Comparison of ENCODE assay signal across 1 cellular context in genomic region chr5:60672693-60673264, GRCh38.
TF ChIP-seq lines count a peak whose summit lies in the region.

No MANE protein-coding gene starts in this region.

TF ChIP-seq in HepG2, 621 proteins besides CTCF, POLR2A, EP300 and RAD21 (continued from another document and continues in another):
- peak; percentile 99 for TF ChIP-seq ZNF609 (CRISPR knock-in tag; IDR thresholded peaks at IDR 0.05; ENCODE audit: borderline replicate concordance)
- TF ChIP-seq ZNF543 (CRISPR knock-in tag; IDR thresholded peaks at IDR 0.05): no peak
- TF ChIP-seq ZUFSP (CRISPR knock-in tag; IDR thresholded peaks at IDR 0.05; ENCODE audit: borderline replicate concordance): no peak
- peak; percentile 69 for TF ChIP-seq ZNF639 (CRISPR knock-in tag; conservative IDR thresholded peaks at IDR 0.05)
- TF ChIP-seq ZBTB26 (CRISPR knock-in tag; IDR thresholded peaks at IDR 0.05; ENCODE audit: borderline replicate concordance): no peak
- TF ChIP-seq ZFYVE20 (CRISPR knock-in tag; IDR thresholded peaks at IDR 0.05; ENCODE audit: borderline replicate concordance, low read depth): no peak
- peak; percentile 89 for TF ChIP-seq CBFB (CRISPR knock-in tag; IDR thresholded peaks at IDR 0.05)
- no peak for TF ChIP-seq MAFF (IDR thresholded peaks at IDR 0.05; ENCODE audit: low read depth, low read length)
- no peak for TF ChIP-seq ZNF770 (CRISPR knock-in tag; IDR thresholded peaks at IDR 0.05)
- no peak for TF ChIP-seq SP4 (CRISPR knock-in tag; IDR thresholded peaks at IDR 0.05)
- TF ChIP-seq FUBP1 (CRISPR knock-in tag; IDR thresholded peaks at IDR 0.05; ENCODE audit: borderline replicate concordance): no peak; the same call in 1 of the 2 replicates
- TF ChIP-seq NFRKB (IDR thresholded peaks at IDR 0.05): no peak
- TF ChIP-seq ZNF350 (CRISPR knock-in tag; IDR thresholded peaks at IDR 0.05; ENCODE audit: borderline replicate concordance, low read depth): no peak
- TF ChIP-seq ATF3 (CRISPR knock-in tag; IDR thresholded peaks at IDR 0.05): no peak
- TF ChIP-seq ZBTB21 (CRISPR knock-in tag; IDR thresholded peaks at IDR 0.05): no peak
- no peak for TF ChIP-seq ZNF7 (CRISPR knock-in tag; IDR thresholded peaks at IDR 0.05)
- peak; percentile 97 for TF ChIP-seq FOXA3 (CRISPR knock-in tag; IDR thresholded peaks at IDR 0.05)
- TF ChIP-seq ZNF572 (CRISPR knock-in tag; IDR thresholded peaks at IDR 0.05): no peak
- TF ChIP-seq ZNF792 (CRISPR knock-in tag; IDR thresholded peaks at IDR 0.05): peak; percentile 82; the same call in 1 of the 2 replicates
- no peak for TF ChIP-seq TMF1 (CRISPR knock-in tag; IDR thresholded peaks at IDR 0.05; ENCODE audit: low read depth)
- TF ChIP-seq ETS1 (CRISPR knock-in tag; IDR thresholded peaks at IDR 0.05): no peak
- no peak for TF ChIP-seq MBNL3 (CRISPR knock-in tag; conservative IDR thresholded peaks at IDR 0.05)
- TF ChIP-seq NR2F6 (IDR thresholded peaks at IDR 0.05): peak; percentile 99
- TF ChIP-seq NR2F6 (CRISPR knock-in tag; IDR thresholded peaks at IDR 0.05): peak; percentile 97
- TF ChIP-seq ZNF292 (CRISPR knock-in tag; IDR thresholded peaks at IDR 0.05; ENCODE audit: borderline replicate concordance, low read depth): peak; percentile 85; the same call in 1 of the 2 replicates
- TF ChIP-seq YEATS2 (CRISPR knock-in tag; IDR thresholded peaks at IDR 0.05; ENCODE audit: borderline replicate concordance): peak; percentile 61; the same call in 1 of the 2 replicates
- no peak for TF ChIP-seq HNRNPK (IDR thresholded peaks at IDR 0.05; ENCODE audit: low read depth, low read length, poor library complexity, severe bottlenecking)
- no peak for TF ChIP-seq ZNF724P (CRISPR knock-in tag; IDR thresholded peaks at IDR 0.05; ENCODE audit: borderline replicate concordance)
- TF ChIP-seq SOX13 (IDR thresholded peaks at IDR 0.05): peak; percentile 96
- TF ChIP-seq SOX13 (CRISPR knock-in tag; conservative IDR thresholded peaks at IDR 0.05 in 1 of 2, IDR thresholded peaks at IDR 0.05 in 1 of 2): peak in 1 of 2 experiments; percentile 99; a peak in 2 of 4 replicates
- no peak for TF ChIP-seq ZNF513 (CRISPR knock-in tag; conservative IDR thresholded peaks at IDR 0.05)
- TF ChIP-seq PLRG1 (conservative IDR thresholded peaks at IDR 0.05): no peak
- TF ChIP-seq TBL1XR1 (IDR thresholded peaks at IDR 0.05; ENCODE audit: borderline replicate concordance, low read length, partially characterized antibody): peak; percentile 63
- TF ChIP-seq RXRB (CRISPR knock-in tag; IDR thresholded peaks at IDR 0.05; ENCODE audit: borderline replicate concordance): peak; percentile 97
- TF ChIP-seq UBTF (CRISPR knock-in tag; IDR thresholded peaks at IDR 0.05): peak; percentile 32; the same call in 1 of the 2 replicates
- TF ChIP-seq ZBTB7A (CRISPR knock-in tag; IDR thresholded peaks at IDR 0.05): no peak
- TF ChIP-seq ZNF563 (CRISPR knock-in tag; IDR thresholded peaks at IDR 0.05): no peak
- no peak for TF ChIP-seq ZNF343 (CRISPR knock-in tag; IDR thresholded peaks at IDR 0.05)
